9 cellular contexts compared by ENCODE assay signal in genomic region chr1:65174585-65174984, GRCh38. TPM values are rescaled to one million over a fixed set of nuclear protein-coding genes. Genes with fewer than 3 reads are reported as not detected.
DNase-seq lines count a peak whose midpoint lies in the region; ATAC-seq and TF ChIP-seq lines count a peak whose summit lies in the region.
"Had no signal": no experiment of that assay in that cellular context is flagged by ENCODE, and none has a peak within 500 bp of the region (broad histone marks: within the 10 kb centered on the region; RNA-seq: fewer than 3 reads in every experiment).

No MANE protein-coding gene starts in this region.

- H4K20me1 ChIP-seq in GM23338 (replicated peaks; ENCODE audit: insufficient read depth) (no peaks in the 10 kb centered on the region; the same call in 1 of the 2 replicates), neural progenitor cell (ENCODE audit: low read depth) (no peaks in the 10 kb centered on the region)

- peaks cover 99% of the 10 kb centered on the region for H3K79me2 ChIP-seq in GM23338 (replicated peaks; ENCODE audit: insufficient read depth)
- no peaks in the 10 kb centered on the region for H3K79me2 ChIP-seq in neural progenitor cell (ENCODE audit: low read depth)

- H3K27ac Mint-ChIP-seq in GM23338, result peak overlapping the region; percentile 49; the same call in 1 of the 2 replicates
- peak overlapping the region; percentile 90 for H3K27ac Mint-ChIP-seq in MCF 10A (ENCODE audit: low read depth, unreplicated experiment)
- H3K27ac Mint-ChIP-seq in neural progenitor cell, result peak overlapping the region; percentile 46
- no peak overlapping the region for H3K27ac Mint-ChIP-seq in activated CD4-positive, alpha-beta T cell treated with anti-CD3 and anti-CD28 coated beads, Interleukin-2, amount 10 ng/mL, durations not matched to agents 24 days and 14 days
- H3K27ac Mint-ChIP-seq: IgD-negative memory B cell had no signal

- H3K36me3 ChIP-seq in GM23338 (ENCODE audit: insufficient read depth), result no peaks in the 10 kb centered on the region
- H3K36me3 ChIP-seq in neural progenitor cell, result no peaks in the 10 kb centered on the region

- H3F3A ChIP-seq in GM23338 (replicated peaks; ENCODE audit: low read depth) (no peaks in the 10 kb centered on the region), neural progenitor cell (ENCODE audit: low read depth) (no peaks in the 10 kb centered on the region)

- no peak overlapping the region for H3K27ac ChIP-seq in GM23338 (ENCODE audit: low read depth)
- no peak overlapping the region for H3K27ac ChIP-seq in neural progenitor cell

- H3K36me3 Mint-ChIP-seq in GM23338 (ENCODE audit: low read depth) (no peaks in the 10 kb centered on the region), MCF 10A (ENCODE audit: insufficient read depth, unreplicated experiment) (no peaks in the 10 kb centered on the region), neural progenitor cell (peaks cover 6% of the 10 kb centered on the region)
- peaks cover 15% of the 10 kb centered on the region for H3K36me3 Mint-ChIP-seq in activated CD4-positive, alpha-beta T cell treated with anti-CD3 and anti-CD28 coated beads, Interleukin-2, amount 10 ng/mL, durations not matched to agents 24 days and 14 days (ENCODE audit: low read depth)
- H3K36me3 Mint-ChIP-seq: IgD-negative memory B cell had no signal

- H3K4me3 ChIP-seq in GM23338 (no peak overlapping the region), neural progenitor cell (no peak overlapping the region)

- CTCF ChIA-PET in MCF 10A (lab: Yijun Ruan, JAX), result interaction anchor here (0.9 to 1.6 kb wide), 6 partner anchors 20 to 513 kb away, joined by 3 to 14 read pairs (median 4); no protein-coding TSS in a partner anchor

- TF ChIP-seq CTCF in GM23338 (conservative IDR thresholded peaks at IDR 0.05; ENCODE audit: low read depth in 2 of 2) (no peak), MCF 10A (IDR thresholded peaks at IDR 0.05; ENCODE audit: unreplicated experiment) (no peak), neural progenitor cell (IDR thresholded peaks at IDR 0.05) (no peak)

- H3K9me3 ChIP-seq in neural progenitor cell (ENCODE audit: low read depth), result no peaks in the 10 kb centered on the region

- no peaks in the 10 kb centered on the region for H3K27me3 ChIP-seq in GM23338 (ENCODE audit: insufficient read depth)
- no peaks in the 10 kb centered on the region for H3K27me3 ChIP-seq in neural progenitor cell

- H3K4me2 ChIP-seq in GM23338, result peak overlapping the region; percentile 41; the same call in 1 of the 2 replicates
- H3K4me2 ChIP-seq in neural progenitor cell, result peak overlapping the region; percentile 21

- no TSS peak for BruUV-seq in MCF 10A (replicated peaks; lab: Mats Ljungman, UMichigan)

- no peak overlapping the region for H3K9ac ChIP-seq in neural progenitor cell

- H3K4me3 Mint-ChIP-seq in GM23338 (no peak overlapping the region), MCF 10A (ENCODE audit: unreplicated experiment) (peak overlapping the region; percentile 52), neural progenitor cell (no peak overlapping the region)
- no peak overlapping the region for H3K4me3 Mint-ChIP-seq in activated CD4-positive, alpha-beta T cell treated with anti-CD3 and anti-CD28 coated beads, Interleukin-2, amount 10 ng/mL, durations not matched to agents 24 days and 14 days
- H3K4me3 Mint-ChIP-seq: IgD-negative memory B cell had no signal

- H3K9me2 ChIP-seq in GM23338 (ENCODE audit: insufficient read depth), result no peaks in the 10 kb centered on the region

- DNase-seq in GM03348 (ENCODE audit: low spot score) (peak; percentile 90), GM23338 (ENCODE audit: low spot score) (no peak), KG1 (lab: John Stamatoyannopoulos, UW) (peak; percentile 38), MCF 10A (ENCODE audit: unreplicated experiment) (peak; percentile 98), neural progenitor cell (ENCODE audit: low spot score) (no peak), NCI-H524 treated with DMSO at 0.1 percent for 48 hours (lab: John Stamatoyannopoulos, UW) (no peak), NCI-H1105 (lab: John Stamatoyannopoulos, UW) (no peak)
- DNase-seq in activated CD4-positive, alpha-beta T cell treated with anti-CD3 and anti-CD28 coated beads, Interleukin-2, amount 10 ng/mL, durations not matched to agents 24 days and 14 days, result no peak

- POLR2A ChIA-PET in MCF 10A (lab: Yijun Ruan, JAX), result interaction anchor here (0.6 to 2.9 kb wide), 10 partner anchors 11 to 510 kb away, joined by 3 to 15 read pairs (median 4); no protein-coding TSS in a partner anchor

- intact Hi-C loops in MCF 10A (cut with micrococcal nuclease), result loop anchor here (5.0 to 10.0 kb wide), 2 partner anchors 248 to 1650 kb away; partner anchors contain the start of genes EFCAB7, ITGB3BP, LEPR and LEPROT
- intact Hi-C loops in activated CD4-positive, alpha-beta T cell treated with anti-CD3 and anti-CD28 coated beads, Interleukin-2, amount 10 ng/mL, durations not matched to agents 24 days and 14 days (cut with micrococcal nuclease), result no loop called here

- H3K4me1 Mint-ChIP-seq in GM23338 (peaks cover 75% of the 10 kb centered on the region), MCF 10A (ENCODE audit: insufficient read depth, unreplicated experiment) (peaks cover 67% of the 10 kb centered on the region), neural progenitor cell (peaks cover 29% of the 10 kb centered on the region)
- H3K4me1 Mint-ChIP-seq in activated CD4-positive, alpha-beta T cell treated with anti-CD3 and anti-CD28 coated beads, Interleukin-2, amount 10 ng/mL, durations not matched to agents 24 days and 14 days, result peaks cover 29% of the 10 kb centered on the region
- H3K4me1 Mint-ChIP-seq: IgD-negative memory B cell had no signal

- H3K9me3 Mint-ChIP-seq in GM23338 (no peaks in the 10 kb centered on the region), MCF 10A (ENCODE audit: unreplicated experiment) (no peaks in the 10 kb centered on the region), neural progenitor cell (peaks cover 2% of the 10 kb centered on the region)
- H3K9me3 Mint-ChIP-seq in activated CD4-positive, alpha-beta T cell treated with anti-CD3 and anti-CD28 coated beads, Interleukin-2, amount 10 ng/mL, durations not matched to agents 24 days and 14 days, result no peaks in the 10 kb centered on the region
- H3K9me3 Mint-ChIP-seq: IgD-negative memory B cell had no signal

- no peak overlapping the region for H2AFZ ChIP-seq in GM23338
- H2AFZ ChIP-seq in neural progenitor cell (replicated peaks), result no peak overlapping the region

- peaks cover 61% of the 10 kb centered on the region for H3K4me1 ChIP-seq in GM23338 (ENCODE audit: insufficient read depth)
- peaks cover 14% of the 10 kb centered on the region for H3K4me1 ChIP-seq in neural progenitor cell

- no peak; the same call in 2 of the 3 replicates for ATAC-seq in GM23338

- no peaks in the 10 kb centered on the region for H3K27me3 Mint-ChIP-seq in GM23338 (ENCODE audit: insufficient read depth, low read depth, poor library complexity)
- H3K27me3 Mint-ChIP-seq in MCF 10A (ENCODE audit: insufficient read depth, unreplicated experiment), result no peaks in the 10 kb centered on the region
- H3K27me3 Mint-ChIP-seq in neural progenitor cell (ENCODE audit: insufficient read depth, low read depth), result peaks cover 9% of the 10 kb centered on the region
- no peaks in the 10 kb centered on the region for H3K27me3 Mint-ChIP-seq in activated CD4-positive, alpha-beta T cell treated with anti-CD3 and anti-CD28 coated beads, Interleukin-2, amount 10 ng/mL, durations not matched to agents 24 days and 14 days

RNA-seq across cellular contexts. Expression of gene AK4, which starts 26.6 kb away (rescaled TPM):
- 123 and 137 TPM in 2 replicates for total RNA-seq in GM23338 (2014; rRNA removed; shearing (Covaris generic))
- polyA plus RNA-seq in GM23338 (2016; fragmentation: Nextera tagmentation; extraction: Ambion mirVana), result 111 and 127 TPM in 2 replicates
- total RNA-seq in MCF 10A (2022), result 54.2 and 57.1 TPM in 2 replicates
- 28.8 and 31.5 TPM in 2 replicates for total RNA-seq in neural progenitor cell (ENCODE audit: low replicate concordance)
- 135 and 138 TPM in 2 replicates for total RNA-seq in activated CD4-positive, alpha-beta T cell treated with anti-CD3 and anti-CD28 coated beads, Interleukin-2, amount 10 ng/mL, durations not matched to agents 24 days and 14 days

Comparison
In these comparisons a context has a peak if more than half of its experiments do, and no peak if none do; other contexts are left out.
1. DNase-seq: peak in GM03348 (single experiment), KG1 (single experiment) and MCF 10A (single experiment); none in GM23338 (single experiment), neural progenitor cell (single experiment), NCI-H524 treated with DMSO at 0.1 percent for 48 hours (single experiment), NCI-H1105 (single experiment) and activated CD4-positive, alpha-beta T cell treated with anti-CD3 and anti-CD28 coated beads, Interleukin-2, amount 10 ng/mL, durations not matched to agents 24 days and 14 days (single experiment).